21 cellular contexts compared by ENCODE assay signal in the genomic region with DNA sequence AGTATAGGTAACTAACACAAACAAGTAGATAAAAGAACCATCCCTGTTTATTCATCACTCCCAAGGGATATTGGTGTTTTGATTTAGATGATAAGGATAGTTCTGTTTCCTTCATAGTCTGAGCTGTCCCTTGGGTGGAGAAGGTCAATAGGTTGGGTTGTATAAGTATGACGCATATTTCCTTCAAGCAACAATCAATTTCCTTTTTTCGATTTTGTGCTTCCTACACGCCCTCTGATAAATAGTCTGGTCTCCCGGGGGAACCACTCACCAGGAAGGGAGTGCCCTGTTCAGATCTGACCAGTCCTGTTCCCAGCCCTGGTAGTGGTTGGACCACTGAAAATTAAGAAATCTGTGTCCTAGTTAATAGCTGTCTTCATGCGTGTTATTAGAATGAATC.
DNase-seq lines count a peak whose midpoint lies in the region; ATAC-seq, FAIRE-seq and TF ChIP-seq lines count a peak whose summit lies in the region.
"Had no signal": no experiment of that assay in that cellular context is flagged by ENCODE, and none has a peak within 500 bp of the region (broad histone marks: within the 10 kb centered on the region; RNA-seq: fewer than 3 reads in every experiment).

No MANE protein-coding gene starts in this region.

- BruUV-seq in HepG2 (replicated peaks; lab: Mats Ljungman, UMichigan) = no TSS peak

- H3K36me3 Mint-ChIP-seq in osteocyte (ENCODE audit: unreplicated experiment) (no peaks in the 10 kb centered on the region), HFFc6 (ENCODE audit: low read depth) (no peaks in the 10 kb centered on the region)
- H3K36me3 Mint-ChIP-seq: activated naive CD4-positive, alpha-beta T cell treated with anti-CD3 and anti-CD28 coated beads, Interleukin-2, amount 50 U/mL, for 24 hours had no signal

- no peaks in the 10 kb centered on the region for H4K20me1 ChIP-seq in HepG2 (ENCODE audit: insufficient read depth, low read length)

- CTCF ChIA-PET in HepG2 (lab: Yijun Ruan, JAX; ENCODE audit: low intra/inter-chr PET ratio, low total read pairs) = no interaction called here

- H3K4me1 Mint-ChIP-seq in osteocyte (ENCODE audit: unreplicated experiment) = no peaks in the 10 kb centered on the region
- H3K4me1 Mint-ChIP-seq in HFFc6 (ENCODE audit: low read depth) = no peaks in the 10 kb centered on the region
- H3K4me1 Mint-ChIP-seq: activated CD4-positive, alpha-beta memory T cell treated with anti-CD3 and anti-CD28 coated beads, Interleukin-2, amount 10 ng/mL, durations not matched to agents 7 days and 5 days; activated naive CD4-positive, alpha-beta T cell treated with anti-CD3 and anti-CD28 coated beads, Interleukin-2, amount 50 U/mL, for 24 hours had no signal

- TF ChIP-seq EP300 in HepG2 (IDR thresholded peaks at IDR 0.05; ENCODE audit: low read depth in 2 of 2, low read length in 2 of 2) (no peak), HepG2 (CRISPR knock-in tag; IDR thresholded peaks at IDR 0.05; ENCODE audit: borderline replicate concordance) (no peak)

- WGBS in liver = 66% methylated on average over 5 of the region's 5 CpGs
- WGBS in HepG2 (ENCODE audit: low lambda C conversion rate) = 0% methylated on average over 5 of the region's 5 CpGs

- no peak for TF ChIP-seq POLR2A in HepG2 (IDR thresholded peaks at IDR 0.05; ENCODE audit: insufficient read depth in 1 of 2, low read depth in 2 of 2, low read length in 2 of 2)

- peaks cover 4% of the 10 kb centered on the region for H3K9me3 Mint-ChIP-seq in osteocyte (ENCODE audit: unreplicated experiment)
- no peaks in the 10 kb centered on the region; the same call in 1 of the 2 replicates for H3K9me3 Mint-ChIP-seq in HFFc6
- H3K9me3 Mint-ChIP-seq: activated naive CD4-positive, alpha-beta T cell treated with anti-CD3 and anti-CD28 coated beads, Interleukin-2, amount 50 U/mL, for 24 hours; activated T-cell treated with anti-CD3 and anti-CD28 coated beads, Interleukin-2, amount 50 U/mL, for 4 hours had no signal

- H2AFZ ChIP-seq in HepG2 (ENCODE audit: low read length) = no peak overlapping the region

- H3K27me3 ChIP-seq in liver (ENCODE audit: control insufficient read depth in 4 of 4, insufficient read depth in 4 of 4, low read length in 3 of 4) (peaks cover 0 to 4% (median 0%) of the 10 kb centered on the region in 4 donors), HepG2 (ENCODE audit: control insufficient read depth in 1 of 2, insufficient read depth in 2 of 2, low read length in 2 of 2) (no peaks in the 10 kb centered on the region), mucosa of rectum (ENCODE audit: control insufficient read depth in 2 of 2, insufficient read depth in 2 of 2, low read length in 2 of 2) (no peaks in the 10 kb centered on the region)
- H3K27me3 ChIP-seq: dorsolateral prefrontal cortex, esophagus squamous epithelium, pancreas had no signal

- in situ Hi-C loops in HepG2 (cut with HindIII; ENCODE audit: extremely low pct_ligation_motif_present, low pct_unique_long_range_greater_than_20kb) = no loop called here

- H3K4me3 ChIP-seq in liver (ENCODE audit: low read depth in 1 of 3, low read length in 3 of 3) (no peak overlapping the region), HepG2 (replicated peaks in 1 of 3; ENCODE audit: insufficient read depth in 1 of 3, low read depth in 2 of 3, low read length in 3 of 3) (no peak overlapping the region), mucosa of rectum (ENCODE audit: low read length in 2 of 2) (no peak overlapping the region)
- H3K4me3 ChIP-seq: dorsolateral prefrontal cortex, esophagus squamous epithelium, pancreas had no signal

- no peaks in the 10 kb centered on the region for H3K27me3 Mint-ChIP-seq in osteocyte (ENCODE audit: unreplicated experiment)
- no peaks in the 10 kb centered on the region; the same call in none of the 2 replicates for H3K27me3 Mint-ChIP-seq in HFFc6 (ENCODE audit: insufficient read depth)

- H3K4me2 ChIP-seq in HepG2 (ENCODE audit: low read depth, low read length) = no peak overlapping the region

- no peak overlapping the region for H3K27ac ChIP-seq in liver (ENCODE audit: low read depth in 1 of 2, low read length in 2 of 2)
- H3K27ac ChIP-seq in HepG2 (ENCODE audit: extremely low read length, insufficient read depth, low read length) = no peak overlapping the region
- H3K27ac ChIP-seq in mucosa of rectum (ENCODE audit: low read depth in 2 of 2, low read length in 2 of 2) = peak overlapping the region; percentile 32 to 47
- H3K27ac ChIP-seq: C4-2B, dorsolateral prefrontal cortex, pancreas, WERI-Rb-1 had no signal

- H3K27ac Mint-ChIP-seq in osteocyte (ENCODE audit: unreplicated experiment) = no peak overlapping the region
- no peak overlapping the region for H3K27ac Mint-ChIP-seq in HFFc6
- H3K27ac Mint-ChIP-seq: activated CD4-positive, alpha-beta memory T cell treated with anti-CD3 and anti-CD28 coated beads, Interleukin-2, amount 10 ng/mL, durations not matched to agents 7 days and 5 days; activated naive CD4-positive, alpha-beta T cell treated with anti-CD3 and anti-CD28 coated beads, Interleukin-2, amount 50 U/mL, for 24 hours had no signal

- no peaks in the 10 kb centered on the region for H3K4me1 ChIP-seq in liver (ENCODE audit: control insufficient read depth in 4 of 4, insufficient read depth in 4 of 4, low read length in 3 of 4)
- H3K4me1 ChIP-seq in HepG2 (ENCODE audit: insufficient read depth, low read length) = no peaks in the 10 kb centered on the region
- H3K4me1 ChIP-seq in mucosa of rectum (ENCODE audit: control insufficient read depth in 2 of 2, insufficient read depth in 2 of 2, low read length in 2 of 2) = peaks cover 0 to 4% of the 10 kb centered on the region in 2 donors
- H3K4me1 ChIP-seq: esophagus squamous epithelium, pancreas had no signal

- TF ChIP-seq CTCF in liver (IDR thresholded peaks at IDR 0.05; ENCODE audit: low read depth, low read length, missing input control) = no peak
- TF ChIP-seq CTCF in HepG2 (CRISPR knock-in tag; IDR thresholded peaks at IDR 0.05) = no peak
- no peak for TF ChIP-seq CTCF in osteocyte (IDR thresholded peaks at IDR 0.05)
- TF ChIP-seq CTCF in HFFc6 (IDR thresholded peaks at IDR 0.05) = no peak

- intact Hi-C loops in HepG2 (cut with micrococcal nuclease; ENCODE audit: unreplicated experiment) (no loop called here), Right ventricle myocardium superior (cut with DNase I) (no loop called here)

- FAIRE-seq in HepG2 (lab: Jason Lieb, UNC) = no peak
- FAIRE-seq: A204.1, islet of Langerhans, pancreas had no signal

- no peaks in the 10 kb centered on the region for H3K36me3 ChIP-seq in liver (ENCODE audit: control insufficient read depth in 4 of 4, insufficient read depth in 3 of 4, low read depth in 1 of 4, low read length in 3 of 4)
- H3K36me3 ChIP-seq in HepG2 (replicated peaks in 1 of 2; ENCODE audit: control insufficient read depth in 1 of 2, insufficient read depth in 2 of 2, low read length in 2 of 2) = no peaks in the 10 kb centered on the region
- H3K36me3 ChIP-seq in mucosa of rectum (ENCODE audit: control insufficient read depth in 2 of 2, insufficient read depth in 2 of 2, low read length in 2 of 2) = no peaks in the 10 kb centered on the region
- H3K36me3 ChIP-seq: esophagus squamous epithelium, pancreas, WERI-Rb-1 had no signal

- ATAC-seq in HepG2 = no peak
- peak; percentile 55 for ATAC-seq in Right ventricle myocardium superior (ENCODE audit: poor library complexity)
- ATAC-seq in GM18873 (IDR thresholded peaks at IDR 0.05; ENCODE audit: low FRiP score, unreplicated experiment) = no peak
- ATAC-seq: activated T-cell treated with anti-CD3 and anti-CD28 coated beads, Interleukin-2, amount 50 U/mL, for 4 hours had no signal

- H3K79me2 ChIP-seq in HepG2 (ENCODE audit: insufficient read depth, low read length) = no peaks in the 10 kb centered on the region

- H3K4me3 Mint-ChIP-seq in osteocyte (ENCODE audit: unreplicated experiment) (no peak overlapping the region), HFFc6 (no peak overlapping the region)
- H3K4me3 Mint-ChIP-seq: activated CD4-positive, alpha-beta memory T cell treated with anti-CD3 and anti-CD28 coated beads, Interleukin-2, amount 10 ng/mL, durations not matched to agents 7 days and 5 days; activated naive CD4-positive, alpha-beta T cell treated with anti-CD3 and anti-CD28 coated beads, Interleukin-2, amount 50 U/mL, for 24 hours; activated T-cell treated with anti-CD3 and anti-CD28 coated beads, Interleukin-2, amount 50 U/mL, for 4 hours had no signal

- DNase-seq in HepG2 (ENCODE audit: low spot score) (no peak), Right ventricle myocardium superior (no peak), osteocyte (ENCODE audit: extremely low spot score, unreplicated experiment) (no peak), HFFc6 (no peak), inferior parietal cortex (ENCODE audit: extremely low spot score) (no peak)
- DNase-seq: activated CD4-positive, alpha-beta memory T cell treated with anti-CD3 and anti-CD28 coated beads, Interleukin-2, amount 10 ng/mL, durations not matched to agents 7 days and 5 days; activated T-cell treated with anti-CD3 and anti-CD28 coated beads, Interleukin-2, amount 50 U/mL, for 4 hours; dorsolateral prefrontal cortex; esophagus squamous epithelium; GOT3; head of caudate nucleus; NCI-H1417; pancreas; WERI-Rb-1 had no signal

- H3K9me3 ChIP-seq in liver (ENCODE audit: control insufficient read depth in 4 of 4, low read length in 3 of 4) (no peaks in the 10 kb centered on the region), HepG2 (ENCODE audit: low read length) (no peaks in the 10 kb centered on the region), mucosa of rectum (ENCODE audit: control insufficient read depth in 2 of 2, low read length in 2 of 2) (no peaks in the 10 kb centered on the region)
- H3K9me3 ChIP-seq: esophagus squamous epithelium, pancreas had no signal

- POLR2A ChIA-PET in HepG2 (lab: Yijun Ruan, JAX) = no interaction called here

- TF ChIP-seq RAD21 in liver (IDR thresholded peaks at IDR 0.05) = no peak
- no peak for TF ChIP-seq RAD21 in HepG2 (CRISPR knock-in tag; IDR thresholded peaks at IDR 0.05)

- H3K9ac ChIP-seq in liver (ENCODE audit: low read depth in 1 of 2, low read length in 2 of 2) (no peak overlapping the region), HepG2 (ENCODE audit: insufficient read depth, low read depth, low read length) (no peak overlapping the region), mucosa of rectum (ENCODE audit: low read depth in 1 of 2, low read length in 2 of 2) (no peak overlapping the region)

TF ChIP-seq in liver, 16 proteins besides CTCF, POLR2A, EP300 and RAD21:
- peak; percentile 65 for TF ChIP-seq NR2F2 (IDR thresholded peaks at IDR 0.05)
- TF ChIP-seq, protein P1, sequence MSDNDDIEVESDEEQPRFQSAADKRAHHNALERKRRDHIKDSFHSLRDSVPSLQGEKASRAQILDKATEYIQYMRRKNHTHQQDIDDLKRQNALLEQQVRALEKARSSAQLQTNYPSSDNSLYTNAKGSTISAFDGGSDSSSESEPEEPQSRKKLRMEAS (IDR thresholded peaks at IDR 0.05) = no peak

TF ChIP-seq in HepG2, 621 proteins besides CTCF, POLR2A, EP300 and RAD21 (continues in another document):
- TF ChIP-seq ZNF816 (CRISPR knock-in tag; IDR thresholded peaks at IDR 0.05; ENCODE audit: borderline replicate concordance) (no peak), NFYB (CRISPR knock-in tag; IDR thresholded peaks at IDR 0.05) (no peak), AGO2 (optimal IDR thresholded peaks at IDR 0.05; ENCODE audit: low read depth, low read length) (no peak), ZNF563 (CRISPR knock-in tag; IDR thresholded peaks at IDR 0.05) (no peak)

Comparison
In these comparisons a context has a peak if more than half of its experiments do, and no peak if none do; other contexts are left out.
1. H3K27ac ChIP-seq: peak in mucosa of rectum (2 of 2); none in liver (0 of 2) and HepG2 (single experiment).